In the genomic region with DNA sequence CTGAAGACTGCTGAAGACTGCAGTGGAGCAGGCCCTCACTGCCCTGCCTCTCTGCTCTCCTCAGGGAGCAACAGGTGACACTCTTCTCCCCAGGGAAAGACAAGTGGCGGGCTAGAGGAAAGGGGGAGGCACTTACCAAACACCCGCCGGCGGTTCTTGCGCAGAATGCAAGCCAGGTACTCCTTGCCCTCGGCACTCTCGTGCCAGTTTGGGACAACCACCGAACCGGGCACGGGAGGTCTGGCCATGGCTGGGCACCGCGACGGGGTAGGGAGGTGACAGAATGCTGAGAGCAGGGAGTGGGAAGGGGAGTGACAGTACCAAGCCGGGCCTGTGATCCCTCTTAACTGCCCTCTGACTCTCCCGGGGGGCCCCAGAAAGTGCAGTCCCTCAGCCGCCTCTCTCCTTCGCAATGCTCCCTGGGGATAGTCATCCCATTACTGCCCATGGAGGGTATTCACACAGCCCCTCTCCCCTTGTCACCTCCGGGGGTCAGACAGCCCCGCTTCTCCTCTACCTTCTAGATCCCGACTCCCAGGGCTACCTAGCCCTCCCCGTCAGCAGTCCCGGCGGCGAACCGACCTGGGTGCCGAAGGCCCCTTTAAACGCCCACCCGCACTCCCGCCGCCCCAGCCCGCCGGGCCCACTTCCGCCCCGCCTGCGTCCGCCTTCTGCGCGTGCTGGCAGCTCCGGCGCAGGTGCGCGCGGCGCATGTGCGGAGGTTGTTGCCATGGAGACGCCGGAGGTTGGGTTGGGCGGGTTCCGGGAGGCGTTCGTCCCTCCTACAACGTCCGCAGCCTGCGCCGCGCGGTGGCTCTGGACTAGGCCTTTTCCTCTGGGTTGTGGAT, we compare ENCODE assay signal across 1 cellular context.
TF ChIP-seq lines count a peak whose summit lies in the region.

A gene with protein sequence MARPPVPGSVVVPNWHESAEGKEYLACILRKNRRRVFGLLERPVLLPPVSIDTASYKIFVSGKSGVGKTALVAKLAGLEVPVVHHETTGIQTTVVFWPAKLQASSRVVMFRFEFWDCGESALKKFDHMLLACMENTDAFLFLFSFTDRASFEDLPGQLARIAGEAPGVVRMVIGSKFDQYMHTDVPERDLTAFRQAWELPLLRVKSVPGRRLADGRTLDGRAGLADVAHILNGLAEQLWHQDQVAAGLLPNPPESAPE (minus strand): TSS at position 689 of the 848 bp plus-strand sequence. CDS start 441 bp downstream, at position 248.

TF ChIP-seq in K562, 482 proteins besides CTCF, POLR2A, EP300 and RAD21 (continued from another document and continues in another):
- TF ChIP-seq, protein P1, sequence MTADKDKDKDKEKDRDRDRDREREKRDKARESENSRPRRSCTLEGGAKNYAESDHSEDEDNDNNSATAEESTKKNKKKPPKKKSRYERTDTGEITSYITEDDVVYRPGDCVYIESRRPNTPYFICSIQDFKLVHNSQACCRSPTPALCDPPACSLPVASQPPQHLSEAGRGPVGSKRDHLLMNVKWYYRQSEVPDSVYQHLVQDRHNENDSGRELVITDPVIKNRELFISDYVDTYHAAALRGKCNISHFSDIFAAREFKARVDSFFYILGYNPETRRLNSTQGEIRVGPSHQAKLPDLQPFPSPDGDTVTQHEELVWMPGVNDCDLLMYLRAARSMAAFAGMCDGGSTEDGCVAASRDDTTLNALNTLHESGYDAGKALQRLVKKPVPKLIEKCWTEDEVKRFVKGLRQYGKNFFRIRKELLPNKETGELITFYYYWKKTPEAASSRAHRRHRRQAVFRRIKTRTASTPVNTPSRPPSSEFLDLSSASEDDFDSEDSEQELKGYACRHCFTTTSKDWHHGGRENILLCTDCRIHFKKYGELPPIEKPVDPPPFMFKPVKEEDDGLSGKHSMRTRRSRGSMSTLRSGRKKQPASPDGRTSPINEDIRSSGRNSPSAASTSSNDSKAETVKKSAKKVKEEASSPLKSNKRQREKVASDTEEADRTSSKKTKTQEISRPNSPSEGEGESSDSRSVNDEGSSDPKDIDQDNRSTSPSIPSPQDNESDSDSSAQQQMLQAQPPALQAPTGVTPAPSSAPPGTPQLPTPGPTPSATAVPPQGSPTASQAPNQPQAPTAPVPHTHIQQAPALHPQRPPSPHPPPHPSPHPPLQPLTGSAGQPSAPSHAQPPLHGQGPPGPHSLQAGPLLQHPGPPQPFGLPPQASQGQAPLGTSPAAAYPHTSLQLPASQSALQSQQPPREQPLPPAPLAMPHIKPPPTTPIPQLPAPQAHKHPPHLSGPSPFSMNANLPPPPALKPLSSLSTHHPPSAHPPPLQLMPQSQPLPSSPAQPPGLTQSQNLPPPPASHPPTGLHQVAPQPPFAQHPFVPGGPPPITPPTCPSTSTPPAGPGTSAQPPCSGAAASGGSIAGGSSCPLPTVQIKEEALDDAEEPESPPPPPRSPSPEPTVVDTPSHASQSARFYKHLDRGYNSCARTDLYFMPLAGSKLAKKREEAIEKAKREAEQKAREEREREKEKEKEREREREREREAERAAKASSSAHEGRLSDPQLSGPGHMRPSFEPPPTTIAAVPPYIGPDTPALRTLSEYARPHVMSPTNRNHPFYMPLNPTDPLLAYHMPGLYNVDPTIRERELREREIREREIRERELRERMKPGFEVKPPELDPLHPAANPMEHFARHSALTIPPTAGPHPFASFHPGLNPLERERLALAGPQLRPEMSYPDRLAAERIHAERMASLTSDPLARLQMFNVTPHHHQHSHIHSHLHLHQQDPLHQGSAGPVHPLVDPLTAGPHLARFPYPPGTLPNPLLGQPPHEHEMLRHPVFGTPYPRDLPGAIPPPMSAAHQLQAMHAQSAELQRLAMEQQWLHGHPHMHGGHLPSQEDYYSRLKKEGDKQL (CRISPR knock-in tag; IDR thresholded peaks at IDR 0.05; ENCODE audit: borderline replicate concordance): no peak
- TF ChIP-seq ZKSCAN1 (IDR thresholded peaks at IDR 0.05; ENCODE audit: low read depth, low read length) (0 out of 2 replicates have a peak, but pooled peaks have one; percentile 65), KLF1 (tag; IDR thresholded peaks at IDR 0.05) (no peak), ZNF217 (CRISPR knock-in tag; IDR thresholded peaks at IDR 0.05) (no peak), NFYB (IDR thresholded peaks at IDR 0.05; ENCODE audit: extremely low read depth, insufficient read length) (no peak), CC2D1A (IDR thresholded peaks at IDR 0.05) (no peak), ZNF75A (CRISPR knock-in tag; IDR thresholded peaks at IDR 0.05) (no peak), ARHGAP35 (IDR thresholded peaks at IDR 0.05; ENCODE audit: partially characterized antibody) (no peak), DNMT1 (IDR thresholded peaks at IDR 0.05) (no peak), CBX5 (IDR thresholded peaks at IDR 0.05; ENCODE audit: borderline replicate concordance, low read depth) (no peak), KLF6 (CRISPR knock-in tag; IDR thresholded peaks at IDR 0.05; ENCODE audit: borderline replicate concordance) (no peak)
- TF ChIP-seq, protein P2, sequence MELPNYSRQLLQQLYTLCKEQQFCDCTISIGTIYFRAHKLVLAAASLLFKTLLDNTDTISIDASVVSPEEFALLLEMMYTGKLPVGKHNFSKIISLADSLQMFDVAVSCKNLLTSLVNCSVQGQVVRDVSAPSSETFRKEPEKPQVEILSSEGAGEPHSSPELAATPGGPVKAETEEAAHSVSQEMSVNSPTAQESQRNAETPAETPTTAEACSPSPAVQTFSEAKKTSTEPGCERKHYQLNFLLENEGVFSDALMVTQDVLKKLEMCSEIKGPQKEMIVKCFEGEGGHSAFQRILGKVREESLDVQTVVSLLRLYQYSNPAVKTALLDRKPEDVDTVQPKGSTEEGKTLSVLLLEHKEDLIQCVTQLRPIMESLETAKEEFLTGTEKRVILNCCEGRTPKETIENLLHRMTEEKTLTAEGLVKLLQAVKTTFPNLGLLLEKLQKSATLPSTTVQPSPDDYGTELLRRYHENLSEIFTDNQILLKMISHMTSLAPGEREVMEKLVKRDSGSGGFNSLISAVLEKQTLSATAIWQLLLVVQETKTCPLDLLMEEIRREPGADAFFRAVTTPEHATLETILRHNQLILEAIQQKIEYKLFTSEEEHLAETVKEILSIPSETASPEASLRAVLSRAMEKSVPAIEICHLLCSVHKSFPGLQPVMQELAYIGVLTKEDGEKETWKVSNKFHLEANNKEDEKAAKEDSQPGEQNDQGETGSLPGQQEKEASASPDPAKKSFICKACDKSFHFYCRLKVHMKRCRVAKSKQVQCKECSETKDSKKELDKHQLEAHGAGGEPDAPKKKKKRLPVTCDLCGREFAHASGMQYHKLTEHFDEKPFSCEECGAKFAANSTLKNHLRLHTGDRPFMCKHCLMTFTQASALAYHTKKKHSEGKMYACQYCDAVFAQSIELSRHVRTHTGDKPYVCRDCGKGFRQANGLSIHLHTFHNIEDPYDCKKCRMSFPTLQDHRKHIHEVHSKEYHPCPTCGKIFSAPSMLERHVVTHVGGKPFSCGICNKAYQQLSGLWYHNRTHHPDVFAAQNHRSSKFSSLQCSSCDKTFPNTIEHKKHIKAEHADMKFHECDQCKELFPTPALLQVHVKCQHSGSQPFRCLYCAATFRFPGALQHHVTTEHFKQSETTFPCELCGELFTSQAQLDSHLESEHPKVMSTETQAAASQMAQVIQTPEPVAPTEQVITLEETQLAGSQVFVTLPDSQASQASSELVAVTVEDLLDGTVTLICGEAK (IDR thresholded peaks at IDR 0.05): peak; percentile 61
- TF ChIP-seq, protein P2 (CRISPR knock-in tag; IDR thresholded peaks at IDR 0.05): no peak
- TF ChIP-seq, protein P3, sequence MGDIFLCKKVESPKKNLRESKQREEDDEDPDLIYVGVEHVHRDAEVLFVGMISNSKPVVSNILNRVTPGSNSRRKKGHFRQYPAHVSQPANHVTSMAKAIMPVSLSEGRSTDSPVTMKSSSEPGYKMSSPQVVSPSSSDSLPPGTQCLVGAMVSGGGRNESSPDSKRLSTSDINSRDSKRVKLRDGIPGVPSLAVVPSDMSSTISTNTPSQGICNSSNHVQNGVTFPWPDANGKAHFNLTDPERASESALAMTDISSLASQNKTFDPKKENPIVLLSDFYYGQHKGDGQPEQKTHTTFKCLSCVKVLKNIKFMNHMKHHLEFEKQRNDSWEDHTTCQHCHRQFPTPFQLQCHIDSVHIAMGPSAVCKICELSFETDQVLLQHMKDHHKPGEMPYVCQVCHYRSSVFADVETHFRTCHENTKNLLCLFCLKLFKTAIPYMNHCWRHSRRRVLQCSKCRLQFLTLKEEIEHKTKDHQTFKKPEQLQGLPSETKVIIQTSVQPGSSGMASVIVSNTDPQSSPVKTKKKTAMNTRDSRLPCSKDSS (IDR thresholded peaks at IDR 0.05; ENCODE audit: low read depth, partially characterized antibody): no peak
- TF ChIP-seq, protein P4, sequence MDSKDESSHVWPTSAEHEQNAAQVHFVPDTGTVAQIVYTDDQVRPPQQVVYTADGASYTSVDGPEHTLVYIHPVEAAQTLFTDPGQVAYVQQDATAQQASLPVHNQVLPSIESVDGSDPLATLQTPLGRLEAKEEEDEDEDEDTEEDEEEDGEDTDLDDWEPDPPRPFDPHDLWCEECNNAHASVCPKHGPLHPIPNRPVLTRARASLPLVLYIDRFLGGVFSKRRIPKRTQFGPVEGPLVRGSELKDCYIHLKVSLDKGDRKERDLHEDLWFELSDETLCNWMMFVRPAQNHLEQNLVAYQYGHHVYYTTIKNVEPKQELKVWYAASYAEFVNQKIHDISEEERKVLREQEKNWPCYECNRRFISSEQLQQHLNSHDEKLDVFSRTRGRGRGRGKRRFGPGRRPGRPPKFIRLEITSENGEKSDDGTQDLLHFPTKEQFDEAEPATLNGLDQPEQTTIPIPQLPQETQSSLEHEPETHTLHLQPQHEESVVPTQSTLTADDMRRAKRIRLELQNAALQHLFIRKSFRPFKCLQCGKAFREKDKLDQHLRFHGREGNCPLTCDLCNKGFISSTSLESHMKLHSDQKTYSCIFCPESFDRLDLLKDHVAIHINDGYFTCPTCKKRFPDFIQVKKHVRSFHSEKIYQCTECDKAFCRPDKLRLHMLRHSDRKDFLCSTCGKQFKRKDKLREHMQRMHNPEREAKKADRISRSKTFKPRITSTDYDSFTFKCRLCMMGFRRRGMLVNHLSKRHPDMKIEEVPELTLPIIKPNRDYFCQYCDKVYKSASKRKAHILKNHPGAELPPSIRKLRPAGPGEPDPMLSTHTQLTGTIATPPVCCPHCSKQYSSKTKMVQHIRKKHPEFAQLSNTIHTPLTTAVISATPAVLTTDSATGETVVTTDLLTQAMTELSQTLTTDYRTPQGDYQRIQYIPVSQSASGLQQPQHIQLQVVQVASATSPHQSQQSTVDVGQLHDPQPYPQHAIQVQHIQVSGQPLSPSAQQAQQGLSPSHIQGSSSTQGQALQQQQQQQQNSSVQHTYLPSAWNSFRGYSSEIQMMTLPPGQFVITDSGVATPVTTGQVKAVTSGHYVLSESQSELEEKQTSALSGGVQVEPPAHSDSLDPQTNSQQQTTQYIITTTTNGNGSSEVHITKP (IDR thresholded peaks at IDR 0.05; ENCODE audit: partially characterized antibody): no peak
- TF ChIP-seq, protein P5, sequence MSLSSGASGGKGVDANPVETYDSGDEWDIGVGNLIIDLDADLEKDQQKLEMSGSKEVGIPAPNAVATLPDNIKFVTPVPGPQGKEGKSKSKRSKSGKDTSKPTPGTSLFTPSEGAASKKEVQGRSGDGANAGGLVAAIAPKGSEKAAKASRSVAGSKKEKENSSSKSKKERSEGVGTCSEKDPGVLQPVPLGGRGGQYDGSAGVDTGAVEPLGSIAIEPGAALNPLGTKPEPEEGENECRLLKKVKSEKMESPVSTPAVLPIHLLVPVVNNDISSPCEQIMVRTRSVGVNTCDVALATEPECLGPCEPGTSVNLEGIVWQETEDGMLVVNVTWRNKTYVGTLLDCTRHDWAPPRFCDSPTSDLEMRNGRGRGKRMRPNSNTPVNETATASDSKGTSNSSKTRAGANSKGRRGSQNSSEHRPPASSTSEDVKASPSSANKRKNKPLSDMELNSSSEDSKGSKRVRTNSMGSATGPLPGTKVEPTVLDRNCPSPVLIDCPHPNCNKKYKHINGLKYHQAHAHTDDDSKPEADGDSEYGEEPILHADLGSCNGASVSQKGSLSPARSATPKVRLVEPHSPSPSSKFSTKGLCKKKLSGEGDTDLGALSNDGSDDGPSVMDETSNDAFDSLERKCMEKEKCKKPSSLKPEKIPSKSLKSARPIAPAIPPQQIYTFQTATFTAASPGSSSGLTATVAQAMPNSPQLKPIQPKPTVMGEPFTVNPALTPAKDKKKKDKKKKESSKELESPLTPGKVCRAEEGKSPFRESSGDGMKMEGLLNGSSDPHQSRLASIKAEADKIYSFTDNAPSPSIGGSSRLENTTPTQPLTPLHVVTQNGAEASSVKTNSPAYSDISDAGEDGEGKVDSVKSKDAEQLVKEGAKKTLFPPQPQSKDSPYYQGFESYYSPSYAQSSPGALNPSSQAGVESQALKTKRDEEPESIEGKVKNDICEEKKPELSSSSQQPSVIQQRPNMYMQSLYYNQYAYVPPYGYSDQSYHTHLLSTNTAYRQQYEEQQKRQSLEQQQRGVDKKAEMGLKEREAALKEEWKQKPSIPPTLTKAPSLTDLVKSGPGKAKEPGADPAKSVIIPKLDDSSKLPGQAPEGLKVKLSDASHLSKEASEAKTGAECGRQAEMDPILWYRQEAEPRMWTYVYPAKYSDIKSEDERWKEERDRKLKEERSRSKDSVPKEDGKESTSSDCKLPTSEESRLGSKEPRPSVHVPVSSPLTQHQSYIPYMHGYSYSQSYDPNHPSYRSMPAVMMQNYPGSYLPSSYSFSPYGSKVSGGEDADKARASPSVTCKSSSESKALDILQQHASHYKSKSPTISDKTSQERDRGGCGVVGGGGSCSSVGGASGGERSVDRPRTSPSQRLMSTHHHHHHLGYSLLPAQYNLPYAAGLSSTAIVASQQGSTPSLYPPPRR (CRISPR knock-in tag; IDR thresholded peaks at IDR 0.05; ENCODE audit: borderline replicate concordance): no peak
